In genomic region chr15:58179741-58180381, GRCh38 we compare ENCODE assay signal across 1 cellular context.
TF ChIP-seq lines count a peak whose summit lies in the region.

No MANE protein-coding gene starts in this region.

TF ChIP-seq in K562, 482 proteins besides CTCF, POLR2A, EP300 and RAD21 (continued from another document and continues in another):
- TF ChIP-seq ZNF165 (CRISPR knock-in tag; IDR thresholded peaks at IDR 0.05; ENCODE audit: borderline replicate concordance) (no peak), HDAC3 (IDR thresholded peaks at IDR 0.05; ENCODE audit: borderline replicate concordance, partially characterized antibody) (peak; percentile 76), ZNF668 (CRISPR knock-in tag; IDR thresholded peaks at IDR 0.05) (0 out of 2 replicates have a peak, but pooled peaks have one; percentile 39), ZFP91 (CRISPR knock-in tag; IDR thresholded peaks at IDR 0.05) (no peak), PRDM10 (IDR thresholded peaks at IDR 0.05; ENCODE audit: partially characterized antibody) (peak; percentile 8), VEZF1 (CRISPR knock-in tag; IDR thresholded peaks at IDR 0.05) (peak; percentile 45; the same call in 1 of the 2 replicates), ETV5 (CRISPR knock-in tag; IDR thresholded peaks at IDR 0.05; ENCODE audit: low read depth) (peak; percentile 98), GATA2 (CRISPR knock-in tag; IDR thresholded peaks at IDR 0.05) (peak; percentile 87), JUNB (CRISPR knock-in tag; conservative IDR thresholded peaks at IDR 0.05) (no peak), TSHZ1 (CRISPR knock-in tag; IDR thresholded peaks at IDR 0.05) (no peak), MTA2 (IDR thresholded peaks at IDR 0.05; ENCODE audit: low read depth) (peak; percentile 83), ID3 (CRISPR knock-in tag; IDR thresholded peaks at IDR 0.05) (no peak), ID3 (tag; IDR thresholded peaks at IDR 0.05) (no peak), ATF1 (CRISPR knock-in tag; IDR thresholded peaks at IDR 0.05) (no peak), ATF1 (tag; IDR thresholded peaks at IDR 0.05) (peak; percentile 64; the same call in 1 of the 2 replicates), ZNF23 (CRISPR knock-in tag; IDR thresholded peaks at IDR 0.05) (no peak), ZBTB33 (CRISPR knock-in tag; IDR thresholded peaks at IDR 0.05) (peak; percentile 12; the same call in 1 of the 2 replicates), TAL1 (IDR thresholded peaks at IDR 0.05) (peak; percentile 94), KAT8 (IDR thresholded peaks at IDR 0.05; ENCODE audit: low read depth) (no peak), ZBTB2 (IDR thresholded peaks at IDR 0.05) (peak; percentile 83; the same call in 1 of the 2 replicates), HNRNPH1 (optimal IDR thresholded peaks at IDR 0.05; ENCODE audit: low read depth, low read length) (no peak), TAF7 (tag; IDR thresholded peaks at IDR 0.05) (no peak), SMAD1 (IDR thresholded peaks at IDR 0.05; ENCODE audit: low read depth, low read length, partially characterized antibody) (peak; percentile 37), FOXM1 (IDR thresholded peaks at IDR 0.05; ENCODE audit: low read depth) (peak; percentile 90), FOXM1 (CRISPR knock-in tag; IDR thresholded peaks at IDR 0.05; ENCODE audit: low read depth) (no peak), TBL1XR1 (IDR thresholded peaks at IDR 0.05; ENCODE audit: low read length in 2 of 2) (peak in 1 of 2 experiments; percentile 85; a peak in 2 of 4 replicates), TEAD4 (IDR thresholded peaks at IDR 0.05; ENCODE audit: low read length) (peak; percentile 98), TEAD4 (CRISPR knock-in tag; IDR thresholded peaks at IDR 0.05; ENCODE audit: borderline replicate concordance) (no peak), USF1 (CRISPR knock-in tag; IDR thresholded peaks at IDR 0.05) (no peak), HES1 (IDR thresholded peaks at IDR 0.05; ENCODE audit: low read depth) (0 out of 2 replicates have a peak, but pooled peaks have one; percentile 29), ZBTB9 (CRISPR knock-in tag; IDR thresholded peaks at IDR 0.05) (peak; percentile 53; the same call in 1 of the 2 replicates), CBFA2T3 (IDR thresholded peaks at IDR 0.05) (peak; percentile 98), ZNF175 (CRISPR knock-in tag; IDR thresholded peaks at IDR 0.05; ENCODE audit: low read depth) (peak; percentile 25), KLF13 (tag; IDR thresholded peaks at IDR 0.05; ENCODE audit: borderline replicate concordance, low read depth) (no peak), HNRNPLL (IDR thresholded peaks at IDR 0.05; ENCODE audit: low read depth, low read length, poor library complexity, severe bottlenecking) (peak; percentile 56), ETS1 (conservative IDR thresholded peaks at IDR 0.05; ENCODE audit: control insufficient read depth, low read depth, low read length) (peak; percentile 53; the same call in 1 of the 2 replicates)
